8 cellular contexts compared by ENCODE assay signal in the genomic region with DNA sequence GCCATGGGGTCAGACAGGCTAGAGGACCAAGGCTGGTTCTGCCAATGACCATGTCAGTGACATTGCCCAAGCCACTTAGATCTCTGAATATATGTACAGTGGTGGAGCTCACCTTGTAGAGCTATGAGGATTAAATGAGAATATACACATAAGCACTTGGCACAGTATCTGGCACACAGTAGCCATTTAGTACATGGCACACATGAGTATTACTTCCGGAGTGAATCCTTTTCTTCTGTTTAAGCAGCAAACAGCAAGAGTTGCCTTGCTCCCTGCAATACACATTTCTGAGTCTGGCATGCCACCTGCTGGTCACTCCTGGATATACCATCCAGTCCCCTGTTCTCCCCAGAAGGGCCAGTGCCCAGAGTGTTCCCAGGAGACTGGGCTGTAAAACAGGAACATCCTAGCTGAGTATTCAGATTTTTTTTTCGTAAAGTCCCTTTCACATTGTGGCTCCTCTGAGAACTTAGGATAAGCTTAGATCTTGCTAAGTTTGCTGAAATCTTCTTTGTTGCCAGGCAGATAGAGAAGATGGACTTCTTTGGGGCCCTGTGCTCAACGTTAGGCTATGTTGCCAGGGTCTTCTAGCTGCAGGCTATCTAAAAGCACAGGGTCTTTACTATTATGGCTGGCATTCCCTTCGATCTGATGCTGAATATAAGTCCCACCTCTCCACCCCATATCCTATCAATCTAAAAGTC.
DNase-seq lines count a peak whose midpoint lies in the region; ATAC-seq lines count a peak whose summit lies in the region.

No MANE protein-coding gene starts in this region.

- no peaks in the 10 kb centered on the region for H3K9me3 ChIP-seq in effector memory CD4-positive, alpha-beta T cell (ENCODE audit: control insufficient read depth, low read length)

- H3K36me3 ChIP-seq in effector memory CD4-positive, alpha-beta T cell (ENCODE audit: control insufficient read depth, insufficient read depth, low read length), result no peaks in the 10 kb centered on the region

- no peak overlapping the region for H3K4me3 ChIP-seq in effector memory CD4-positive, alpha-beta T cell (ENCODE audit: insufficient read depth, low read depth, low read length, poor library complexity, severe bottlenecking)

- H3K27ac ChIP-seq in effector memory CD4-positive, alpha-beta T cell (ENCODE audit: insufficient read depth, low read length, poor library complexity, severe bottlenecking), result no peak overlapping the region

- ATAC-seq in GM19397 (IDR thresholded peaks at IDR 0.05; ENCODE audit: unreplicated experiment) (peak; percentile 99), HG03442 (IDR thresholded peaks at IDR 0.05; ENCODE audit: unreplicated experiment) (peak; percentile 98)

- no peaks in the 10 kb centered on the region for H3K27me3 ChIP-seq in effector memory CD4-positive, alpha-beta T cell (replicated peaks; ENCODE audit: control insufficient read depth, insufficient read depth, low read length, poor library complexity, severe bottlenecking)

- DNase-seq in COLO829 (ENCODE audit: low spot score) (peak; percentile 87), NCI-H526 treated with DMSO at 0.1 percent for 48 hours (lab: John Stamatoyannopoulos, UW) (peak; percentile 54), medulla oblongata (ENCODE audit: extremely low spot score) (peak; percentile 93)
- peak; percentile 78 to 82 for DNase-seq in activated CD4-positive, alpha-beta T cell treated with anti-CD3 and anti-CD28 coated beads, Interleukin-2, amount 50 U/mL, for 48 hours
- DNase-seq in effector memory CD4-positive, alpha-beta T cell, result peak; percentile 5 to 25 (median 23)
- DNase-seq in stimulated activated CD8-positive, alpha-beta memory T cell treated with anti-CD3 and anti-CD28 coated beads, Interleukin-4, amount 100 ng/mL, for 48 hours, result peak; percentile 83

- H3K4me1 ChIP-seq in effector memory CD4-positive, alpha-beta T cell (ENCODE audit: control insufficient read depth, insufficient read depth, low read length, poor library complexity, severe bottlenecking), result no peaks in the 10 kb centered on the region

Comparison
In these comparisons a context has a peak if more than half of its experiments do, and no peak if none do; other contexts are left out.
1. DNase-seq: peak in every context shown above with its lines; median percentile 93 in medulla oblongata; 87 in COLO829; 83 in stimulated activated CD8-positive, alpha-beta memory T cell treated with anti-CD3 and anti-CD28 coated beads, Interleukin-4, amount 100 ng/mL, for 48 hours; 80 in activated CD4-positive, alpha-beta T cell treated with anti-CD3 and anti-CD28 coated beads, Interleukin-2, amount 50 U/mL, for 48 hours; 54 in NCI-H526 treated with DMSO at 0.1 percent for 48 hours; 23 in effector memory CD4-positive, alpha-beta T cell.